8 cellular contexts compared by ENCODE assay signal in genomic region chr1:198657550-198658064, GRCh38. TPM values are rescaled to one million over a fixed set of nuclear protein-coding genes. Genes with fewer than 3 reads are reported as not detected.
DNase-seq lines count a peak whose midpoint lies in the region; FAIRE-seq and TF ChIP-seq lines count a peak whose summit lies in the region.

No MANE protein-coding gene starts in this region.

- no peaks in the 10 kb centered on the region for H3K27me3 ChIP-seq in neutrophil

- TF ChIP-seq CTCF in HFFc6 (IDR thresholded peaks at IDR 0.05): no peak
- TF ChIP-seq CTCF in astrocyte of the spinal cord (IDR thresholded peaks at IDR 0.05; ENCODE audit: low read depth, low read length): no peak
- TF ChIP-seq CTCF in neutrophil (IDR thresholded peaks at IDR 0.05): no peak
- no peak for TF ChIP-seq CTCF in nephron progenitor cell (IDR thresholded peaks at IDR 0.05)

- H3K36me3 ChIP-seq in neutrophil: peaks cover 26% of the 10 kb centered on the region

- H3K4me3 ChIP-seq in astrocyte of the spinal cord (ENCODE audit: low read depth, low read length) (no peak overlapping the region), neutrophil (ENCODE audit: low read depth in 1 of 2, low read length in 1 of 2) (peak overlapping the region; percentile 56)

- in situ Hi-C loops in astrocyte of the spinal cord (cut with HindIII; ENCODE audit: low sequenced_read_pairs): no loop called here

- peak overlapping the region; percentile 97 for H3K27ac ChIP-seq in neutrophil

- H3K4me3 Mint-ChIP-seq in HFFc6 (peak overlapping the region; percentile 55), nephron progenitor cell (no peak overlapping the region)

- H3K27ac Mint-ChIP-seq in HFFc6 (peak overlapping the region; percentile 83), nephron progenitor cell (no peak overlapping the region)

- no peaks in the 10 kb centered on the region for H3K9me3 ChIP-seq in neutrophil

- 0 out of 2 replicates have a peak, but pooled peaks cover 4% of the 10 kb centered on the region for H3K27me3 Mint-ChIP-seq in HFFc6 (ENCODE audit: insufficient read depth)
- H3K27me3 Mint-ChIP-seq in nephron progenitor cell (ENCODE audit: low read depth, poor library complexity): no peaks in the 10 kb centered on the region

- peak; percentile 88 for FAIRE-seq in GM18507 (lab: Jason Lieb, UNC)

- H3K36me3 Mint-ChIP-seq in HFFc6 (ENCODE audit: low read depth) (peaks cover 3% of the 10 kb centered on the region), nephron progenitor cell (ENCODE audit: low read depth) (no peaks in the 10 kb centered on the region)

- H3K4me1 Mint-ChIP-seq in HFFc6 (ENCODE audit: low read depth) (peaks cover 65% of the 10 kb centered on the region), nephron progenitor cell (peaks cover 16% of the 10 kb centered on the region)

- no peak for DNase-seq in GM18507 (ENCODE audit: extremely low spot score, insufficient read length, low read depth)
- peak; percentile 99 for DNase-seq in HFFc6
- DNase-seq in NCI-H226: peak; percentile 73
- DNase-seq in astrocyte of the spinal cord (ENCODE audit: low read depth, low spot score): peak; percentile 96
- DNase-seq in anterior cingulate cortex (lab: John Stamatoyannopoulos, UW): no peak
- no peak for DNase-seq in nephron progenitor cell
- DNase-seq in amygdala (lab: John Stamatoyannopoulos, UW): no peak

- peaks cover 98 to 99% of the 10 kb centered on the region in 2 experiments for H3K4me1 ChIP-seq in neutrophil (ENCODE audit: control insufficient read depth in 1 of 2, insufficient read depth in 1 of 2, low read depth in 1 of 2, low read length in 1 of 2)

- H3K9me3 Mint-ChIP-seq in HFFc6 (no peaks in the 10 kb centered on the region), nephron progenitor cell (no peaks in the 10 kb centered on the region)

RNA-seq across cellular contexts. Expression of gene PTPRC, which starts 18.8 kb away (rescaled TPM):
- total RNA-seq in HFFc6 (2021; fragmentation: NEBNext Ultra II Directional; extraction: Animal tissue kit (Norgen Biotek cat#: 25700)): under 1 TPM; 0.19 to 0.96 (median 0.79) TPM

Comparison
In these comparisons a context has a peak if more than half of its experiments do, and no peak if none do; other contexts are left out.
1. DNase-seq: peak in HFFc6 (single experiment), NCI-H226 (single experiment) and astrocyte of the spinal cord (single experiment); none in GM18507 (single experiment), anterior cingulate cortex (0 of 58), nephron progenitor cell (single experiment) and amygdala (0 of 56).